Comparison of ENCODE assay signal across 1 cellular context in the genomic region with DNA sequence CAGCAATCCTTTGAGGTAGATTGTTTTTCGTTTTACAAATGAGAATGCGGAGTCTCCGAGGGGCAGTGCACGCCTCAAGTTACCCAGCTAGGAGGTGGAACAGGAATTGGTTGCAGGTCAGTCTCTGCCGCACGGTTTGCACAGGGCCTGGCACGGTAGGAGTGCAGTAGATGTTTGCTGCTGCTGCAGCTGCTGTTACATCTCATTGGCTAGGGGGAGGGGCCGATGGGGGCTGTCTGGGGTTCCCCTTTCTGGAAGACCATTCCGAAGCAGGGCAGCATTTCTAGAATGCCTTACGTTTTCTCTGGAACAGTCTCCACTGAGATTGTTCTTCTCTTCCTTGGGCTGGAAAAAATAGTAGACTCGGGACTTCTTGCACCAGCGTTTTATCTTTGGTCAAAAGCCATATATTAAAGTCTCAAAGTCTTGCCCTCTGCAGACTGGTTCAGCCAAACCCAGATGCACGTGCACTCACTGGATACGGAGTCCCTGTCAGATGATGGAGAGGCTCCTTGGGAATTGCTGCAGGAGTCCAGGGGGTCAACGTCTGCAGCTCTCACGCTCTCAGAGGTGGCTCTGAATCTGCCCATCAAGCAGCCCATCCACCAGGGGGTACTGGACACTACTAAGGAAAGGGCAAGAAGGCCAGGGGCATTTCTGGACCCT.
TF ChIP-seq lines count a peak whose summit lies in the region.

No MANE protein-coding gene starts in this region.

TF ChIP-seq in A549, 52 proteins besides CTCF, POLR2A, EP300 and RAD21 (continued from another document):
- no peak for TF ChIP-seq ESRRA (IDR thresholded peaks at IDR 0.05; ENCODE audit: borderline replicate concordance, low read length)
- no peak for TF ChIP-seq CBX8 (IDR thresholded peaks at IDR 0.05)
- TF ChIP-seq NFE2L2 (conservative IDR thresholded peaks at IDR 0.05; ENCODE audit: low read length): no peak
- TF ChIP-seq MYC (IDR thresholded peaks at IDR 0.05; ENCODE audit: borderline replicate concordance, low read length): no peak
- TF ChIP-seq, protein P1, sequence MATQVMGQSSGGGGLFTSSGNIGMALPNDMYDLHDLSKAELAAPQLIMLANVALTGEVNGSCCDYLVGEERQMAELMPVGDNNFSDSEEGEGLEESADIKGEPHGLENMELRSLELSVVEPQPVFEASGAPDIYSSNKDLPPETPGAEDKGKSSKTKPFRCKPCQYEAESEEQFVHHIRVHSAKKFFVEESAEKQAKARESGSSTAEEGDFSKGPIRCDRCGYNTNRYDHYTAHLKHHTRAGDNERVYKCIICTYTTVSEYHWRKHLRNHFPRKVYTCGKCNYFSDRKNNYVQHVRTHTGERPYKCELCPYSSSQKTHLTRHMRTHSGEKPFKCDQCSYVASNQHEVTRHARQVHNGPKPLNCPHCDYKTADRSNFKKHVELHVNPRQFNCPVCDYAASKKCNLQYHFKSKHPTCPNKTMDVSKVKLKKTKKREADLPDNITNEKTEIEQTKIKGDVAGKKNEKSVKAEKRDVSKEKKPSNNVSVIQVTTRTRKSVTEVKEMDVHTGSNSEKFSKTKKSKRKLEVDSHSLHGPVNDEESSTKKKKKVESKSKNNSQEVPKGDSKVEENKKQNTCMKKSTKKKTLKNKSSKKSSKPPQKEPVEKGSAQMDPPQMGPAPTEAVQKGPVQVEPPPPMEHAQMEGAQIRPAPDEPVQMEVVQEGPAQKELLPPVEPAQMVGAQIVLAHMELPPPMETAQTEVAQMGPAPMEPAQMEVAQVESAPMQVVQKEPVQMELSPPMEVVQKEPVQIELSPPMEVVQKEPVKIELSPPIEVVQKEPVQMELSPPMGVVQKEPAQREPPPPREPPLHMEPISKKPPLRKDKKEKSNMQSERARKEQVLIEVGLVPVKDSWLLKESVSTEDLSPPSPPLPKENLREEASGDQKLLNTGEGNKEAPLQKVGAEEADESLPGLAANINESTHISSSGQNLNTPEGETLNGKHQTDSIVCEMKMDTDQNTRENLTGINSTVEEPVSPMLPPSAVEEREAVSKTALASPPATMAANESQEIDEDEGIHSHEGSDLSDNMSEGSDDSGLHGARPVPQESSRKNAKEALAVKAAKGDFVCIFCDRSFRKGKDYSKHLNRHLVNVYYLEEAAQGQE (IDR thresholded peaks at IDR 0.05): no peak
